Comparison of ENCODE assay signal across 8 cellular contexts in the genomic region with DNA sequence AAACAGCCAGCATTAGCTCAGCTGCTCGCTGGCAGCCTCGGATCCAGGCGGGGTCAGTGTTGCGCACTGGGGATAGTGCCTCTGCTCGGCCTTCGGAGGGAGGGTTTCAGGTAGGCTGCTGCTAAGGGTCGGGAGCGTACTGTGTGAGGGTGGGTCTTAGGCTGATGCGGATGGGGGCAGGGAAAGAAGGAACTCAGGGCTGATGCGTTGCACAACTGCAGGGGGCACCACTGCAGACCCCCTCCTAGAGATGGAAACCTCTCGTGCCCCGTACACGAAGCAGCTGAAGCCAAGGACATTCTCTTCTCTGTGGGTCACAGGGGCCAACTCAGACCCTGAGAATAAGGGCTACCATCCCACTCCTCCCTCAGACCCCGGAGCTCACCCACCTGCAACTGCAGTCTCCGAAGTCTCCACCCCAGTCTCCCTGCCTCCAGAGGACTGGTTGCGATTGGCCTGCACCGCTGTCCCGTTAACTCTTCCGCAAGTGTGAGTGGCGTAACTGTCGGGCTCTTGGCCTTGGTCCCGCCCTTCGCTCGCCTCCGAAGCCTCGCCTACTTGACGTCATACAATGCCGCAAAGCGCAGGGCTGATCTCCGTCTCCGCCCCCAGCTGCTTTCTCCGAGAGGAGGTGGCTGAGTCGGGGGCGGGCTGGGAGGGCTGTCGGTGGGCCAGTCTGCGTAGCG.
DNase-seq lines count a peak whose midpoint lies in the region; ATAC-seq and TF ChIP-seq lines count a peak whose summit lies in the region.

TSS of gene KBTBD3 (minus strand) at position 425 of the 686 bp plus-strand sequence. CDS start 18,250 bp downstream, outside the sequence.

- TF ChIP-seq CTCF in AG10803 (conservative IDR thresholded peaks at IDR 0.05; ENCODE audit: low read length): peak; percentile 50

- H3K4me3 ChIP-seq in AG10803 (ENCODE audit: low read length): peak within 1 kb of the TSS; percentile 96

- ATAC-seq in GM19025 (IDR thresholded peaks at IDR 0.05; ENCODE audit: low read depth, unreplicated experiment) (peak; percentile 93), HG03342 (IDR thresholded peaks at IDR 0.05; ENCODE audit: unreplicated experiment) (peak; percentile 95)

- DNase-seq in AG10803 (ENCODE audit: low read depth): peak; percentile 99
- DNase-seq in NCI-H345 (lab: John Stamatoyannopoulos, UW): peak; percentile 100
- peak; percentile 89 to 96 (median 94) for DNase-seq in activated CD4-positive, CD25-positive, alpha-beta regulatory T cell (lab: John Stamatoyannopoulos, UW)
- peak; percentile 98 for DNase-seq in central memory CD4-positive, alpha-beta T cell
- peak; percentile 99 for DNase-seq in inferior parietal cortex (ENCODE audit: extremely low spot score)
- DNase-seq in smooth muscle cell of the brain vasculature (ENCODE audit: low read depth, low spot score): peak; percentile 99

Comparison
In these comparisons a context has a peak if more than half of its experiments do, and no peak if none do; other contexts are left out.
1. Peak in every context shown above with its lines: DNase-seq, ATAC-seq and H3K4me3 ChIP-seq.